ENCODE assay signal across 12 cellular contexts in the genomic region with DNA sequence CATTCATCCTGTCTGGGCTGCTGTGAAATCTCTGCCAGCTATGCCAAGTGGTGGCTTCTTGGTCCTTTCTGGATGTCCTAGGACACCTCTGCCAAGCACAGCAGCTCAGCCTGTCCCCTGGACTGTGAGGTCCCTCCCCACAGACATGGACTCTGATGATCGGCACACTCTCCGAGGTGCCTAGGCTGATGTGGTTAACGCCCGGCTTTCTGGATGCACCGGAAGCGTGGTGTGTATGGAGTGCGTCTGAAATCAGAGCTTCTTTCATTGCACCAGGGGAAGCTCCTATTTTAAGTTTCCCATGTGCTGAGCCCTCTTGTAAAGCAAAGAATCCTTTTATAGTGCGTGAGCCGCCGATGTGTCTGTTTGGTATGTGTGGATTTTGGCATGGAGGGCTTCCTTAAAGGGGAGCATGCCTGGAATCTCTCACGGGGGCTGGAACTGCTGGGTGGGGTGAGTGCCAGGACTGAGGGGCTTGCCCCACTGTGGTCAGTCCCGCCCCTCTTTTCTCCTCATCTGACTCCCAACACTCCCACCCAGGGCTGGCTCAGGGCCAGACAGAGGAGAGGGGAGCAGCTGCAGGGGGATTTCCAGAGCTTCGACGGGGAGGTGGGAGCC. TPM values are rescaled to one million over a fixed set of nuclear protein-coding genes. Genes with fewer than 3 reads are reported as not detected.
DNase-seq lines count a peak whose midpoint lies in the region; ATAC-seq, FAIRE-seq and TF ChIP-seq lines count a peak whose summit lies in the region.
"Had no signal": no experiment of that assay in that cellular context is flagged by ENCODE, and none has a peak within 500 bp of the region (broad histone marks: within the 10 kb centered on the region; RNA-seq: fewer than 3 reads in every experiment).

No MANE protein-coding gene starts in this region.

- no peaks in the 10 kb centered on the region for H3K79me2 ChIP-seq in astrocyte (ENCODE audit: insufficient read depth, low read length)

- H3K4me1 ChIP-seq in astrocyte (ENCODE audit: insufficient read depth, low read length) (peaks cover 28% of the 10 kb centered on the region), heart right ventricle (peaks cover 10 to 63% (median 49%) of the 10 kb centered on the region in 9 donors)

- H3K9me3 Mint-ChIP-seq in astrocyte (ENCODE audit: unreplicated experiment), result no peaks in the 10 kb centered on the region
- H3K9me3 Mint-ChIP-seq: activated naive CD4-positive, alpha-beta T cell treated with anti-CD3 and anti-CD28 coated beads for 36 hours had no signal

- H3K27me3 Mint-ChIP-seq in astrocyte (ENCODE audit: low read depth, unreplicated experiment), result peaks cover 10% of the 10 kb centered on the region

- H3K4me2 ChIP-seq in astrocyte (ENCODE audit: low read length), result peak overlapping the region; percentile 70

- H3K27ac Mint-ChIP-seq in astrocyte (ENCODE audit: unreplicated experiment), result no peak overlapping the region
- H3K27ac Mint-ChIP-seq: activated naive CD4-positive, alpha-beta T cell treated with anti-CD3 and anti-CD28 coated beads for 36 hours had no signal

- H3K4me1 Mint-ChIP-seq in astrocyte (ENCODE audit: low read depth, unreplicated experiment), result peaks cover 24% of the 10 kb centered on the region

- peaks cover 21% of the 10 kb centered on the region for H3K27me3 ChIP-seq in astrocyte (ENCODE audit: insufficient read depth, low read length)
- peaks cover 0 to 56% (median 23%) of the 10 kb centered on the region in 7 donors for H3K27me3 ChIP-seq in heart right ventricle

- ATAC-seq in heart right ventricle, result peak in 6 of 8 donors; percentile 7 to 50 (median 19)
- no peak for ATAC-seq in GM21529 (IDR thresholded peaks at IDR 0.05; ENCODE audit: unreplicated experiment)
- ATAC-seq in HG02610 (IDR thresholded peaks at IDR 0.05; ENCODE audit: unreplicated experiment), result no peak
- no peak for ATAC-seq in GM21737 (IDR thresholded peaks at IDR 0.05; ENCODE audit: unreplicated experiment)

- no peaks in the 10 kb centered on the region for H3K9me3 ChIP-seq in astrocyte (ENCODE audit: insufficient read depth, low read depth, low read length)
- H3K9me3 ChIP-seq in heart right ventricle, result no peaks in the 10 kb centered on the region
- H3K9me3 ChIP-seq: thyroid gland had no signal

- DNase-seq in ELR (ENCODE audit: low read depth) (peak; percentile 26), astrocyte (ENCODE audit: low read depth) (peak; percentile 74), heart right ventricle (no peak), skeletal muscle cell (ENCODE audit: low read depth) (peak; percentile 42)
- DNase-seq in effector CD4-positive, alpha-beta T cell, result no peak
- DNase-seq: activated naive CD4-positive, alpha-beta T cell treated with anti-CD3 and anti-CD28 coated beads for 36 hours; erythroblast; NCI-H1694; thyroid gland had no signal

- FAIRE-seq in astrocyte (lab: Jason Lieb, UNC), result no peak

- intact Hi-C loops in heart right ventricle (cut with DNase I), result loop anchor here in 8 of 10 donors (5.0 to 10.0 kb wide), 6 partner anchors 61 to 246 kb away; no protein-coding TSS in a partner anchor

- 6 to 7% methylated on average over 14 of the region's 14 CpGs for WGBS in heart right ventricle, 2 donors

- H4K20me1 ChIP-seq in astrocyte (ENCODE audit: insufficient read depth, low read length), result no peaks in the 10 kb centered on the region

- H3K4me3 Mint-ChIP-seq in astrocyte (ENCODE audit: unreplicated experiment), result no peak overlapping the region
- H3K4me3 Mint-ChIP-seq: activated naive CD4-positive, alpha-beta T cell treated with anti-CD3 and anti-CD28 coated beads for 36 hours had no signal

- H2AFZ ChIP-seq in astrocyte (ENCODE audit: low read depth, low read length), result peak overlapping the region; percentile 22

- H3K4me3 ChIP-seq in astrocyte (ENCODE audit: insufficient read depth, low read depth, low read length) (no peak overlapping the region), heart right ventricle (peak overlapping the region in 1 of 10 donors; percentile 10), skeletal muscle cell (ENCODE audit: low read depth, low read length) (no peak overlapping the region)
- H3K4me3 ChIP-seq: thyroid gland had no signal

- H3K36me3 Mint-ChIP-seq in astrocyte (ENCODE audit: low read depth, unreplicated experiment), result no peaks in the 10 kb centered on the region

- TF ChIP-seq CTCF in astrocyte (IDR thresholded peaks at IDR 0.05; ENCODE audit: insufficient read depth, low read depth, low read length) (no peak), heart right ventricle (IDR thresholded peaks at IDR 0.05) (no peak)

- H3K27ac ChIP-seq in astrocyte (ENCODE audit: low read depth, low read length) (no peak overlapping the region), heart right ventricle (peak overlapping the region in 7 of 10 donors; percentile 15 to 90 (median 71))
- H3K27ac ChIP-seq: thyroid gland had no signal

- H3K36me3 ChIP-seq in astrocyte (ENCODE audit: insufficient read depth, low read length) (no peaks in the 10 kb centered on the region), heart right ventricle (no peaks in the 10 kb centered on the region)
- H3K36me3 ChIP-seq: thyroid gland had no signal

- H3K9ac ChIP-seq in astrocyte (ENCODE audit: low read length), result peak overlapping the region; percentile 33

RNA-seq across cellular contexts. Expression of a gene that starts 6.9 kb away (rescaled TPM):
- total RNA-seq in astrocyte (88.5 and 118 TPM in 2 replicates), heart right ventricle (10 to 100 TPM; 48.3 to 78.4 (median 68.0) TPM)
- 10 to 100 TPM; 31.5 to 33.2 TPM for polyA plus RNA-seq in heart right ventricle

Comparison
In these comparisons a context has a peak if more than half of its experiments do, and no peak if none do; other contexts are left out.
1. DNase-seq: peak in ELR (single experiment), astrocyte (single experiment) and skeletal muscle cell (single experiment); none in heart right ventricle (0 of 2) and effector CD4-positive, alpha-beta T cell (single experiment).
2. ATAC-seq: peak in heart right ventricle (6 of 8); none in GM21529 (single experiment), HG02610 (single experiment) and GM21737 (single experiment).